ENCODE assay signal across 10 cellular contexts in the genomic region with DNA sequence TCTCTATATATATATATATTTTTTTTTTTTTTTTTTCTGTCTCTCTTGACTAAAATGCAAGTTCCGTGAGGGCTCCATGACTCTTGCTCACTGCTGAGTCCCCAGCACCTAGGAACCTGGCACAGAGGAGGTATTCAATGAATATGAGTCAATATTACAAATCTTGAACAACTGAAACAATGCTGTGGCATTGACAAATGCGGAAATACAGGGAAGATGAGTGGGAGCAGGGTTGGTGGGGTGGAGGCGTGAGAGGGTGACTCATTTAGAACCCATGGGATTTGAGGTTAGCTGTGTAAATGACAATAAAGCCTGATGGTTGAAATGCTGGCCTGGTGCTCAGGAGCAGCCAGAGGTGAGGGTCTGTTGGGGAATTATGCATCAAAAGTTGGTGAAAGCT.
A peak's percentile ranks its signal among the peaks of the same experiment; 100 is the strongest.
DNase-seq lines count a peak whose midpoint lies in the region; ATAC-seq, FAIRE-seq and TF ChIP-seq lines count a peak whose summit lies in the region.
"Had no signal": no experiment of that assay in that cellular context is flagged by ENCODE, and none has a peak within 500 bp of the region (broad histone marks: within the 10 kb centered on the region; RNA-seq: fewer than 3 reads in every experiment).

No MANE protein-coding gene starts in this region.

- no peak for DNase-seq in GM12892 (ENCODE audit: insufficient read length)
- peak; percentile 99 for DNase-seq in PC-3
- DNase-seq in brain microvascular endothelial cell: peak; percentile 92
- DNase-seq in stimulated activated CD4-positive, alpha-beta T cell treated with anti-CD3 and anti-CD28 coated beads, Interleukin-12 subunit alpha, Interleukin-12 subunit beta, amount 100 ng/mL, for 4 hours: peak; percentile 20
- DNase-seq in NCI-H524 (lab: John Stamatoyannopoulos, UW): no peak
- no peak for DNase-seq in NCI-H524 treated with DMSO at 0.1 percent for 48 hours (lab: John Stamatoyannopoulos, UW)
- DNase-seq in BE2C: no peak
- DNase-seq: midbrain, NCI-H2029 treated with DMSO at 0.1 percent for 48 hours had no signal

- no peak for TF ChIP-seq POLR2A in GM12892 (IDR thresholded peaks at IDR 0.05; ENCODE audit: low read depth, low read length)

- H4K20me1 ChIP-seq in PC-3 (ENCODE audit: low read length): no peaks in the 10 kb centered on the region

- in situ Hi-C loops in brain microvascular endothelial cell (cut with HindIII; ENCODE audit: low pct_ligation_motif_present, low sequenced_read_pairs): no loop called here

- H2AFZ ChIP-seq in PC-3 (ENCODE audit: low read length): no peak overlapping the region

- peak overlapping the region; percentile 36 for H3K4me2 ChIP-seq in PC-3 (ENCODE audit: low read length)

- H3K4me3 ChIP-seq in PC-3 (ENCODE audit: low read length): no peak overlapping the region
- no peak overlapping the region for H3K4me3 ChIP-seq in brain microvascular endothelial cell (ENCODE audit: low read depth, low read length)
- no peak overlapping the region for H3K4me3 ChIP-seq in BE2C (ENCODE audit: low read depth, low read length)

- H3K4me1 ChIP-seq in PC-3 (ENCODE audit: insufficient read depth, low read length) (peaks cover 20% of the 10 kb centered on the region), BE2C (no peaks in the 10 kb centered on the region)

- H3F3A ChIP-seq in PC-3 (ENCODE audit: low read length, unreplicated experiment): peaks cover 5% of the 10 kb centered on the region

- H3K27ac ChIP-seq in PC-3 (ENCODE audit: low read length) (peak overlapping the region; percentile 96), brain microvascular endothelial cell (no peak overlapping the region)

- H3K9me3 ChIP-seq in PC-3 (ENCODE audit: low read length) (no peaks in the 10 kb centered on the region), BE2C (no peaks in the 10 kb centered on the region)

- H3K36me3 ChIP-seq in PC-3 (ENCODE audit: low read depth, low read length) (no peaks in the 10 kb centered on the region), brain microvascular endothelial cell (replicated peaks) (no peaks in the 10 kb centered on the region), BE2C (no peaks in the 10 kb centered on the region)

- no TSS peak for BruUV-seq in PC-3 (replicated peaks; lab: Mats Ljungman, UMichigan)

- POLR2A ChIA-PET in PC-3 (lab: Charles Lee; ENCODE audit: unreplicated experiment): interaction anchor here (0.6 kb wide), 1 partner anchor 13 kb away, joined by 15 read pairs; no protein-coding TSS in a partner anchor

- intact Hi-C loops in PC-3 (cut with micrococcal nuclease): loop anchor here (1.0 to 2.0 kb wide), 5 partner anchors 12 to 120 kb away; no protein-coding TSS in a partner anchor

- TF ChIP-seq CTCF in PC-3 (conservative IDR thresholded peaks at IDR 0.05; ENCODE audit: low read depth, low read length): no peak
- TF ChIP-seq CTCF in brain microvascular endothelial cell (IDR thresholded peaks at IDR 0.05; ENCODE audit: low read depth, low read length, missing control alignments): no peak
- no peak for TF ChIP-seq CTCF in BE2C (IDR thresholded peaks at IDR 0.05; ENCODE audit: low read depth, low read length)

- H3K27me3 ChIP-seq in PC-3 (ENCODE audit: low read length) (no peaks in the 10 kb centered on the region), brain microvascular endothelial cell (replicated peaks) (no peaks in the 10 kb centered on the region), BE2C (no peaks in the 10 kb centered on the region)

- ATAC-seq in PC-3 (peak; percentile 95), GM18867 (IDR thresholded peaks at IDR 0.05; ENCODE audit: unreplicated experiment) (no peak)

- peak; percentile 70 for FAIRE-seq in GM12892 (lab: Jason Lieb, UNC)

- H3K79me2 ChIP-seq in PC-3 (ENCODE audit: low read length): no peaks in the 10 kb centered on the region

- H3K9me2 ChIP-seq in PC-3 (replicated peaks; ENCODE audit: low read length): no peaks in the 10 kb centered on the region

- peak overlapping the region; percentile 78 for H3K9ac ChIP-seq in PC-3 (ENCODE audit: low read length)

- CTCF ChIA-PET in PC-3 (lab: Charles Lee): interaction anchor here (0.6 kb wide), 1 partner anchor 10 kb away, joined by 4 read pairs; no protein-coding TSS in a partner anchor

Comparison
In these comparisons a context has a peak if more than half of its experiments do, and no peak if none do; other contexts are left out.
1. DNase-seq: peak in PC-3 (single experiment), brain microvascular endothelial cell (single experiment) and stimulated activated CD4-positive, alpha-beta T cell treated with anti-CD3 and anti-CD28 coated beads, Interleukin-12 subunit alpha, Interleukin-12 subunit beta, amount 100 ng/mL, for 4 hours (single experiment); none in GM12892 (single experiment), NCI-H524 (0 of 2), NCI-H524 treated with DMSO at 0.1 percent for 48 hours (single experiment) and BE2C (single experiment).